19 cellular contexts compared by ENCODE assay signal in the genomic region with DNA sequence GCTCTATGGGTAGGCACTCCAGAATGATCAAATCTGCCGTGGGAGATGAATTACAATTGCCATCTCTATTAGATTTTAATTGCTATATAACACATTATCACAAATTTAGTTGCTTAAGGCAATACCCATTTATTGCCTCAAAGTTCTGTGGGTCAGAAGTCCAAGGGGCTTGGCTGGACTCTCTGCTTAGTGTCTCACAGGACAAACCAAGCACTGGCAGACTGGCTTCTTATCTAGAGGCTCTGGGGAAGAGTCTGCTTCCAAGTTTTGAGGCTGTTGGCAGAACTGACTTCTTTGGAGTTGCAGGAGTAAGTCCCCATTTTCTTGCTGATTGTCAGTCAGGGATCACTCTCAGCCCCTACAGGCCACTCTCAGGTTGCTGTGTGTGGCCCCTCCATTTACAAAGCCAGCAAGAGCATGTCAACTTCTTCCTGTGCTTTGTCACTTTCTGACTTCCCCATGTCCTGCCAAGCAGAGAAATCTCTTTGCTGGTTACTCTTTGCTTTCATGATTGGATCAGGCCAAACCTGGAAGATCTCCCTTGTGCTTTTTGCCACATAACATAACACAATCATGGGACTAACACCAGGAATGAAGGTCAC.
"Had no signal": no experiment of that assay in that cellular context is flagged by ENCODE, and none has a peak within 500 bp of the region (broad histone marks: within the 10 kb centered on the region; RNA-seq: fewer than 3 reads in every experiment).

No MANE protein-coding gene starts in this region.

- DNase-seq: activated CD4-positive, alpha-beta T cell treated with anti-CD3 and anti-CD28 coated beads for 1 hour; activated effector memory CD4-positive, alpha-beta T cell treated with anti-CD3 and anti-CD28 coated beads, Interleukin-2, amount 50 U/mL, for 16 hours; activated naive CD4-positive, alpha-beta T cell treated with anti-CD3 and anti-CD28 coated beads, Interleukin-2, amount 50 U/mL, for 16 hours; activated T-cell treated with anti-CD3 and anti-CD28 coated beads, Interleukin-2, amount 50 U/mL, for 72 hours; cerebellar nuclear complex; effector CD8-positive, alpha-beta T cell; esophagus squamous epithelium; hypothalamus; natural killer cell; stimulated activated naive CD8-positive, alpha-beta T cell treated with anti-CD3 and anti-CD28 coated beads, Interleukin-15, Interleukin-2, amounts not matched to agents 100 U/mL and 50 U/mL, for 24 hours; T-helper 17 cell; transverse colon had no signal

- H3K4me3 Mint-ChIP-seq: activated T-cell treated with anti-CD3 and anti-CD28 coated beads, Interleukin-2, amount 50 U/mL, for 72 hours; memory B cell; natural killer cell; T-helper 17 cell had no signal

- H3K27me3 ChIP-seq: ascending aorta, esophagus squamous epithelium, neutrophil, transverse colon had no signal

- H3K27ac Mint-ChIP-seq: activated T-cell treated with anti-CD3 and anti-CD28 coated beads, Interleukin-2, amount 50 U/mL, for 72 hours; memory B cell; natural killer cell; T-helper 17 cell had no signal

- H3K79me2 ChIP-seq: parathyroid adenoma had no signal

- FAIRE-seq: bronchial epithelial cell, endothelial cell of umbilical vein had no signal

- H3K4me1 ChIP-seq: ascending aorta, parathyroid adenoma, transverse colon had no signal

- H3K36me3 Mint-ChIP-seq: memory B cell, natural killer cell had no signal

- H3K9me3 Mint-ChIP-seq: activated T-cell treated with anti-CD3 and anti-CD28 coated beads, Interleukin-2, amount 50 U/mL, for 72 hours; memory B cell had no signal

- ATAC-seq: activated T-cell treated with anti-CD3 and anti-CD28 coated beads, Interleukin-2, amount 50 U/mL, for 72 hours; natural killer cell; stimulated activated naive CD8-positive, alpha-beta T cell treated with anti-CD3 and anti-CD28 coated beads, Interleukin-15, Interleukin-2, amounts not matched to agents 100 U/mL and 50 U/mL, for 24 hours; T-helper 17 cell had no signal

- H3K27ac ChIP-seq: ascending aorta, esophagus squamous epithelium, neutrophil, parathyroid adenoma, transverse colon, WERI-Rb-1 had no signal

- H3K4me3 ChIP-seq: ascending aorta, esophagus squamous epithelium, transverse colon had no signal

- H3K4me1 Mint-ChIP-seq: natural killer cell, T-helper 17 cell had no signal

- H3K36me3 ChIP-seq: ascending aorta, esophagus squamous epithelium, neutrophil, transverse colon, WERI-Rb-1 had no signal

- H3K9me3 ChIP-seq: ascending aorta, esophagus squamous epithelium, neutrophil, transverse colon had no signal

- H3K9ac ChIP-seq: parathyroid adenoma had no signal
